In the genomic region with DNA sequence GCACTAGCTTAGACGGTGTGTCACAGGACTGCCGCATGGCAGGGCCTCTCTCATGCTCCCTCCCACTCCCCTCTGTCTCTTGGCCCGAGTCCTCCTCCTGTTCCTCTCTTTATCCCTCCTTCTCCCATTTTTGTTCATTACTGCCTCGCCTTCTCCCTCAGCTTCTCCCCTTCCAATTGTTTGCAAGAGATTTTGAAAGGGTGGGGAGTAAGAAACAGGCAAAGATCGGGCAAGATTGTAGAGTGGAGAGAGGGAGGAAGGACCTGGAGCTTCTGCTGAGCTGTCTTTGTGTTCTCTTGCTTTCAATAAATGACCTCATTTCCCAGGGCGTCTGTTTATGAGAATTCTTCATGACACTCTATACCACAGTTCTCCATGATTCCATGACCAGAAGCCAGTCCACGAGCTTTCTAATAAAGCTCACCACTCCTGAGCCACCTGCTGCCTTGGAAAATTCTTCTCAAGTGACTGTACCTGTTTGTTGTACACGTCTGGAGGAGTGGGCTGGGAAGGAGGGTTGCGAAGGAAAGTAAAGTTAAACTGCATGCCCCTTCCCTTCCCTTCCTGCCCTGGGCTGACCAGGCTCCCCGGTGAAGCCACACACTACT, we compare ENCODE assay signal across 14 cellular contexts.
"Had no signal": no experiment of that assay in that cellular context is flagged by ENCODE, and none has a peak within 500 bp of the region (broad histone marks: within the 10 kb centered on the region; RNA-seq: fewer than 3 reads in every experiment).

No MANE protein-coding gene starts in this region.

- H3K27ac Mint-ChIP-seq: activated CD4-positive, alpha-beta T cell treated with anti-CD3 and anti-CD28 coated beads, Interleukin-2, amount 10 ng/mL, durations not matched to agents 7 days and 5 days; activated naive CD4-positive, alpha-beta T cell treated with anti-CD3 and anti-CD28 coated beads, Interleukin-2, amount 10 ng/mL, durations not matched to agents 7 days and 5 days; activated T-helper 17 cell treated with anti-CD3 and anti-CD28 coated beads, Interleukin-2, amount 50 U/mL, for 72 hours; brain had no signal

- H3K36me3 Mint-ChIP-seq: activated naive CD4-positive, alpha-beta T cell treated with anti-CD3 and anti-CD28 coated beads, Interleukin-2, amount 10 ng/mL, durations not matched to agents 7 days and 5 days; brain had no signal

- H3K27me3 Mint-ChIP-seq: brain had no signal

- H3K4me1 ChIP-seq: lower lobe of right lung, prostate gland had no signal

- DNase-seq: activated CD4-positive, alpha-beta T cell treated with anti-CD3 and anti-CD28 coated beads, Interleukin-2, amount 10 ng/mL, durations not matched to agents 7 days and 5 days; activated CD4-positive, CD25-positive, alpha-beta regulatory T cell; activated naive CD4-positive, alpha-beta T cell treated with anti-CD3 and anti-CD28 coated beads, Interleukin-2, amount 10 ng/mL, durations not matched to agents 7 days and 5 days; activated T-cell treated with anti-CD3 and anti-CD28 coated beads for 4 hours; effector memory CD4-positive, alpha-beta T cell; lower lobe of right lung; midbrain; right lobe of liver; stimulated activated CD4-positive, alpha-beta T cell treated with anti-CD3 and anti-CD28 coated beads, Interleukin-2, amount 100 ng/mL, for 24 hours; T-helper 2 cell had no signal

- H3K9me3 ChIP-seq: lower lobe of right lung, prostate gland, right lobe of liver had no signal

- H3K9me3 Mint-ChIP-seq: activated CD4-positive, alpha-beta T cell treated with anti-CD3 and anti-CD28 coated beads, Interleukin-2, amount 10 ng/mL, durations not matched to agents 7 days and 5 days; activated naive CD4-positive, alpha-beta T cell treated with anti-CD3 and anti-CD28 coated beads, Interleukin-2, amount 10 ng/mL, durations not matched to agents 7 days and 5 days; activated T-helper 17 cell treated with anti-CD3 and anti-CD28 coated beads, Interleukin-2, amount 50 U/mL, for 72 hours; central memory CD8-positive, alpha-beta T cell had no signal

- H3K4me3 Mint-ChIP-seq: activated CD4-positive, alpha-beta T cell treated with anti-CD3 and anti-CD28 coated beads, Interleukin-2, amount 10 ng/mL, durations not matched to agents 7 days and 5 days; activated naive CD4-positive, alpha-beta T cell treated with anti-CD3 and anti-CD28 coated beads, Interleukin-2, amount 10 ng/mL, durations not matched to agents 7 days and 5 days; activated T-helper 17 cell treated with anti-CD3 and anti-CD28 coated beads, Interleukin-2, amount 50 U/mL, for 72 hours; brain; central memory CD8-positive, alpha-beta T cell had no signal

- H3K36me3 ChIP-seq: lower lobe of right lung, prostate gland, right lobe of liver had no signal

- H3K27me3 ChIP-seq: right lobe of liver had no signal

- H3K4me1 Mint-ChIP-seq: activated CD4-positive, alpha-beta T cell treated with anti-CD3 and anti-CD28 coated beads, Interleukin-2, amount 10 ng/mL, durations not matched to agents 7 days and 5 days; activated naive CD4-positive, alpha-beta T cell treated with anti-CD3 and anti-CD28 coated beads, Interleukin-2, amount 10 ng/mL, durations not matched to agents 7 days and 5 days; activated T-helper 17 cell treated with anti-CD3 and anti-CD28 coated beads, Interleukin-2, amount 50 U/mL, for 72 hours; central memory CD8-positive, alpha-beta T cell had no signal

- H3K4me3 ChIP-seq: lower lobe of right lung, prostate gland, right lobe of liver had no signal

- H3K27ac ChIP-seq: lower lobe of right lung, prostate gland, right lobe of liver had no signal

- ATAC-seq: activated T-helper 17 cell treated with anti-CD3 and anti-CD28 coated beads, Interleukin-2, amount 50 U/mL, for 72 hours; right lobe of liver had no signal
